23 cellular contexts compared by ENCODE assay signal in genomic region chr22:22927196-22927887, GRCh38. TPM values are rescaled to one million over a fixed set of nuclear protein-coding genes. Genes with fewer than 3 reads are reported as not detected.
DNase-seq lines count a peak whose midpoint lies in the region; ATAC-seq and TF ChIP-seq lines count a peak whose summit lies in the region.
"Had no signal": no experiment of that assay in that cellular context is flagged by ENCODE, and none has a peak within 500 bp of the region (broad histone marks: within the 10 kb centered on the region; RNA-seq: fewer than 3 reads in every experiment).

No MANE protein-coding gene starts in this region.

- peak overlapping the region; percentile 72 for H3K27ac Mint-ChIP-seq in Caco-2 (ENCODE audit: unreplicated experiment)
- H3K27ac Mint-ChIP-seq in immature natural killer cell, result peak overlapping the region in 2 of 6 donors; percentile 81 to 83
- H3K27ac Mint-ChIP-seq: CD4-positive, CD25-positive, alpha-beta regulatory T cell had no signal

- no peaks in the 10 kb centered on the region for H3K36me3 Mint-ChIP-seq in Caco-2 (ENCODE audit: insufficient read depth, unreplicated experiment)
- H3K36me3 Mint-ChIP-seq in immature natural killer cell, result no peaks in the 10 kb centered on the region
- H3K36me3 Mint-ChIP-seq: CD4-positive, CD25-positive, alpha-beta regulatory T cell; naive thymus-derived CD4-positive, alpha-beta T cell had no signal

- in situ Hi-C loops in brain microvascular endothelial cell (cut with HindIII; ENCODE audit: low pct_ligation_motif_present, low sequenced_read_pairs), result no loop called here

- H3K4me3 ChIP-seq in Caco-2 (ENCODE audit: low read depth, low read length) (no peak overlapping the region), OCI-LY3 (ENCODE audit: low read length) (no peak overlapping the region), brain microvascular endothelial cell (ENCODE audit: low read depth, low read length) (no peak overlapping the region)
- H3K4me3 ChIP-seq: SJSA1, skin epidermis, suprapubic skin had no signal

- no peak overlapping the region for H2AFZ ChIP-seq in OCI-LY3 (ENCODE audit: low read depth, low read length)

- CTCF ChIA-PET in Caco-2 (lab: Charles Lee), result no interaction called here

- H3K9me3 Mint-ChIP-seq in Caco-2 (ENCODE audit: unreplicated experiment) (no peaks in the 10 kb centered on the region), immature natural killer cell (no peaks in the 10 kb centered on the region)
- H3K9me3 Mint-ChIP-seq: CD4-positive, CD25-positive, alpha-beta regulatory T cell; naive thymus-derived CD4-positive, alpha-beta T cell; T-helper 1 cell treated with Interleukin-12 subunit alpha and Interleukin-12 subunit beta and Interleukin-4 antibody, amounts not matched to agents 30 μg/mL and 1 μg/mL, for 36 hours had no signal

- H3K27me3 ChIP-seq in Caco-2 (replicated peaks; ENCODE audit: control insufficient read depth, insufficient read depth, low read length) (no peaks in the 10 kb centered on the region), OCI-LY3 (ENCODE audit: low read depth, low read length) (no peaks in the 10 kb centered on the region), brain microvascular endothelial cell (replicated peaks) (peaks cover 17% of the 10 kb centered on the region)
- H3K27me3 ChIP-seq: SJSA1 had no signal

- POLR2A ChIA-PET in Caco-2 (lab: Charles Lee), result no interaction called here

- no peak for ATAC-seq in HG02763 (IDR thresholded peaks at IDR 0.05; ENCODE audit: unreplicated experiment)
- no peak for ATAC-seq in GM18519 (IDR thresholded peaks at IDR 0.05; ENCODE audit: low FRiP score, unreplicated experiment)
- ATAC-seq: naive thymus-derived CD4-positive, alpha-beta T cell had no signal

- H3K4me1 ChIP-seq in Caco-2 (peaks cover 33% of the 10 kb centered on the region), OCI-LY3 (ENCODE audit: low read length) (peaks cover 69% of the 10 kb centered on the region)

- no TSS peak for BruUV-seq in Caco-2 (replicated peaks; lab: Mats Ljungman, UMichigan)

- peaks cover 85% of the 10 kb centered on the region for H3K79me2 ChIP-seq in OCI-LY3 (ENCODE audit: low read length)

- H3K4me1 Mint-ChIP-seq in Caco-2 (ENCODE audit: low read depth, unreplicated experiment) (peaks cover 22% of the 10 kb centered on the region), immature natural killer cell (peaks cover 44 to 50% of the 10 kb centered on the region in 2 donors)

- no peaks in the 10 kb centered on the region for H4K20me1 ChIP-seq in OCI-LY3 (ENCODE audit: insufficient read depth, low read length)

- H3K27me3 Mint-ChIP-seq in Caco-2 (ENCODE audit: insufficient read depth, unreplicated experiment) (no peaks in the 10 kb centered on the region), immature natural killer cell (ENCODE audit: low read depth in 3 of 3) (peaks cover 0 to 3% (median 2%) of the 10 kb centered on the region in 3 donors)
- H3K27me3 Mint-ChIP-seq: CD4-positive, CD25-positive, alpha-beta regulatory T cell had no signal

- intact Hi-C loops in Caco-2 (cut with micrococcal nuclease; ENCODE audit: unreplicated experiment), result no loop called here

- H3K9me3 ChIP-seq in Caco-2 (no peaks in the 10 kb centered on the region), OCI-LY3 (ENCODE audit: insufficient read depth, low read length) (no peaks in the 10 kb centered on the region)
- H3K9me3 ChIP-seq: SJSA1, suprapubic skin had no signal

- H3K36me3 ChIP-seq in Caco-2 (ENCODE audit: control insufficient read depth, insufficient read depth, low read length) (no peaks in the 10 kb centered on the region), OCI-LY3 (replicated peaks; ENCODE audit: low read depth, low read length) (peaks cover 3% of the 10 kb centered on the region), brain microvascular endothelial cell (replicated peaks) (no peaks in the 10 kb centered on the region)
- H3K36me3 ChIP-seq: SJSA1, suprapubic skin had no signal

- H3K4me2 ChIP-seq in OCI-LY3 (ENCODE audit: low read length), result peak overlapping the region; percentile 73

- H3K4me3 Mint-ChIP-seq in Caco-2 (ENCODE audit: unreplicated experiment), result no peak overlapping the region
- H3K4me3 Mint-ChIP-seq in immature natural killer cell, result peak overlapping the region; percentile 30 to 73 (median 49)
- H3K4me3 Mint-ChIP-seq: T-helper 1 cell treated with Interleukin-12 subunit alpha and Interleukin-12 subunit beta and Interleukin-4 antibody, amounts not matched to agents 30 μg/mL and 1 μg/mL, for 36 hours had no signal

- H3K27ac ChIP-seq in OCI-LY3 (ENCODE audit: low read length) (peak overlapping the region; percentile 92), brain microvascular endothelial cell (no peak overlapping the region)
- H3K27ac ChIP-seq: skin epidermis, suprapubic skin, VCaP had no signal

- TF ChIP-seq CTCF in Caco-2 (IDR thresholded peaks at IDR 0.05; ENCODE audit: insufficient read depth in 1 of 2, low read depth in 1 of 2, low read length in 1 of 2, severe bottlenecking in 1 of 2, unreplicated experiment in 1 of 2) (no peak), OCI-LY3 (IDR thresholded peaks at IDR 0.05; ENCODE audit: low read depth, low read length) (no peak), brain microvascular endothelial cell (IDR thresholded peaks at IDR 0.05; ENCODE audit: low read depth, low read length, missing control alignments) (no peak)

- DNase-seq in A172 (ENCODE audit: low spot score) (peak; percentile 10), Caco-2 (no peak), immature natural killer cell (no peak), brain microvascular endothelial cell (no peak)
- DNase-seq: activated CD8-positive, alpha-beta memory T cell treated with anti-CD3 and anti-CD28 coated beads, Interleukin-2, amount 50 U/mL, for 4 hours; cerebellar nuclear complex; EL; left colon; naive thymus-derived CD4-positive, alpha-beta T cell; NCI-H1436; NCI-H2107; NCI-H446; stimulated activated CD4-positive, alpha-beta T cell treated with anti-CD3 and anti-CD28 coated beads, Interleukin-1b, Interleukin-23, amount 100 ng/mL, for 48 hours had no signal

- H3K9ac ChIP-seq in OCI-LY3 (ENCODE audit: low read length), result peak overlapping the region; percentile 94

RNA-seq across cellular contexts. Expression of gene IGLL5, which starts 39.7 kb away (rescaled TPM):
- total RNA-seq in A172 (2014; rRNA removed; shearing (Covaris generic)), result not detected in 2 replicates
- total RNA-seq in Caco-2 (2022), result not detected in 2 replicates
- polyA plus RNA-seq in immature natural killer cell, result under 1 TPM in 2 of 3 donors, not detected in 1; 0.26 to 0.59 TPM
- total RNA-seq: osteoblast, SJSA1, suprapubic skin had no signal
